Comparison of ENCODE assay signal across 8 cellular contexts in the genomic region with DNA sequence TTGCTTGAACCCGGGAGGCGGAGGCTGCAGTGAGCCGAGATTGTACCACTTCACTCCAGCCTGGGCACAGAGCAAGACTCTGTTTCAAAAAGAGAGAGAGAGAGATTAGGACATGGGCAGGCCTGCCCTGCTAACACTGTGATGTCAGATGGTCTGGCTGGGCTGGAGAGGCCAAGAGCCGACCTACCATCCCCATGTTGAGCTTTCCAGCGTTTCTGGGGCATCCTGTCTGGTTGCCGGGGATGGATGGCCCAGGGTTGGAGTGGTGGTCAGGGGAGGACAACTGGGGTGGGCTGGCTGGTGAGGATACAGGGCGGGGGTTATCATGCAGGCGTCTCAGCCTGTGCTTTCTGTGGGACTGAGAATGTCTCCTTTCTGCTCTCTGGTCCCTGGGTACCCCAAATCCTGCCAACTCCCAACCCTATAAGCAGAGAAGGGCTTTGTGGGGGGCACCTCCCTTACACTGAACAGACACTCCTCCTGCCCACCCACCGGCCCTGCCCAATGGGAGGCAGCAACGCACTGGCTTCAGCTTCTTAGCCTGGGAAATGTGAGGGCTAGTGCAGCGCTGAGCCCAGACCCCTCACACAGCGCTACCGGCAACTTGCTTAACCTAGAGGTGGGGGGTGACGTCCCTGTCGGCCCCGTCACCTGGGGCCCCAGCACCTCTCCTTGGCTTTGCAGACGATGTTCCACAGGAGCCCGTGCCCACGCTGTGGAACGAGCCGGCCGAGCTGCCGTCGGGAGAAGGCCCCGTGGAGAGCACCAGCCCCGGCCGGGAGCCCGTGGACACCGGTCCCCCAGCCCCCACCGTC. TPM values are rescaled to one million over a fixed set of nuclear protein-coding genes. Genes with fewer than 3 reads are reported as not detected.
A peak's percentile ranks its signal among the peaks of the same experiment; 100 is the strongest.
DNase-seq lines count a peak whose midpoint lies in the region; ATAC-seq and TF ChIP-seq lines count a peak whose summit lies in the region.

No MANE protein-coding gene starts in this region.

- no peak overlapping the region for H3K9ac ChIP-seq in OCI-LY1 (ENCODE audit: low read length)
- no peak overlapping the region for H3K9ac ChIP-seq in parathyroid adenoma

- H3K4me1 ChIP-seq in OCI-LY1 (ENCODE audit: insufficient read depth, low read length, severe bottlenecking) (no peaks in the 10 kb centered on the region), parathyroid adenoma (peaks cover 2% of the 10 kb centered on the region)

- peak overlapping the region; percentile 63 for H3K4me3 ChIP-seq in GM06990 (replicated peaks; ENCODE audit: low read depth, low read length)
- peak overlapping the region; percentile 56 for H3K4me3 ChIP-seq in OCI-LY1 (ENCODE audit: low read depth, low read length, poor library complexity, severe bottlenecking)
- H3K4me3 ChIP-seq in fibroblast of the aortic adventitia (ENCODE audit: low read depth, low read length): no peak overlapping the region
- H3K4me3 ChIP-seq in parathyroid adenoma (ENCODE audit: low read depth, low read length): peak overlapping the region; percentile 41

- no peaks in the 10 kb centered on the region for H3K79me2 ChIP-seq in OCI-LY1 (ENCODE audit: insufficient read depth, low read length)
- H3K79me2 ChIP-seq in parathyroid adenoma: no peaks in the 10 kb centered on the region

- H3K27ac ChIP-seq in OCI-LY1 (ENCODE audit: low read depth, low read length, poor library complexity, severe bottlenecking) (no peak overlapping the region), parathyroid adenoma (no peak overlapping the region)

- H4K20me1 ChIP-seq in OCI-LY1 (ENCODE audit: insufficient read depth, low read length): no peaks in the 10 kb centered on the region

- TF ChIP-seq CTCF in GM06990 (IDR thresholded peaks at IDR 0.05; ENCODE audit: insufficient read depth, low read length, poor library complexity, severe bottlenecking) (no peak), OCI-LY1 (IDR thresholded peaks at IDR 0.05; ENCODE audit: low read length) (no peak), fibroblast of the aortic adventitia (IDR thresholded peaks at IDR 0.05; ENCODE audit: insufficient read depth, low read length) (peak; percentile 6), parathyroid adenoma (IDR thresholded peaks at IDR 0.05) (no peak)

- no peaks in the 10 kb centered on the region; the same call in 1 of the 2 replicates for H3K36me3 ChIP-seq in GM06990 (ENCODE audit: control insufficient read depth, insufficient read depth, low read length)
- H3K36me3 ChIP-seq in OCI-LY1 (ENCODE audit: insufficient read depth, low read length): no peaks in the 10 kb centered on the region
- no peaks in the 10 kb centered on the region for H3K36me3 ChIP-seq in parathyroid adenoma (ENCODE audit: control insufficient read depth, insufficient read depth, low read length)

- DNase-seq in GM06990 (ENCODE audit: extremely low read depth, insufficient read length) (no peak), fibroblast of the aortic adventitia (ENCODE audit: low read depth) (no peak)
- no peak for DNase-seq in activated CD4-positive, CD25-positive, alpha-beta regulatory T cell treated with anti-CD3 and anti-CD28 coated beads, Interleukin-2, amount 50 U/mL, for 72 hours
- no peak for DNase-seq in effector CD4-positive, alpha-beta T cell
- DNase-seq in activated CD4-positive, alpha-beta T cell treated with anti-CD3 and anti-CD28 coated beads, Interleukin-2, amount 50 U/mL, for 1 hour: no peak

- H3K27me3 ChIP-seq in GM06990 (replicated peaks; ENCODE audit: control insufficient read depth, insufficient read depth, low read length) (no peaks in the 10 kb centered on the region), OCI-LY1 (ENCODE audit: insufficient read depth, low read length) (no peaks in the 10 kb centered on the region; the same call in 1 of the 2 replicates), parathyroid adenoma (ENCODE audit: control insufficient read depth, insufficient read depth, low read length) (no peaks in the 10 kb centered on the region)

- H3K4me2 ChIP-seq in OCI-LY1 (ENCODE audit: low read length) (peak overlapping the region; percentile 54; the same call in 1 of the 2 replicates), parathyroid adenoma (ENCODE audit: low read length) (peak overlapping the region; percentile 69)

- no peak overlapping the region for H2AFZ ChIP-seq in OCI-LY1 (ENCODE audit: low read length)
- peak overlapping the region; percentile 76 for H2AFZ ChIP-seq in parathyroid adenoma

- no peaks in the 10 kb centered on the region for H3K9me2 ChIP-seq in OCI-LY1 (ENCODE audit: low read depth, low read length)

- ATAC-seq in GM19455 (IDR thresholded peaks at IDR 0.05; ENCODE audit: unreplicated experiment): no peak

- H3K9me3 ChIP-seq in OCI-LY1 (ENCODE audit: low read length) (no peaks in the 10 kb centered on the region), parathyroid adenoma (ENCODE audit: control insufficient read depth, low read length) (no peaks in the 10 kb centered on the region)

- H3F3A ChIP-seq in OCI-LY1 (ENCODE audit: insufficient read depth, low read length): no peaks in the 10 kb centered on the region

RNA-seq across cellular contexts. Expression of gene SNORC, which starts 5.4 kb away (rescaled TPM):
- 0.33 and 0.72 TPM in 2 replicates for total RNA-seq in fibroblast of the aortic adventitia (ENCODE audit: low replicate concordance)
